In genomic region chr22:31278643-31279326, GRCh38 we compare ENCODE assay signal across 10 cellular contexts. TPM values are rescaled to one million over a fixed set of nuclear protein-coding genes. Genes with fewer than 3 reads are reported as not detected.
DNase-seq lines count a peak whose midpoint lies in the region; ATAC-seq and TF ChIP-seq lines count a peak whose summit lies in the region.
"Had no signal": no experiment of that assay in that cellular context is flagged by ENCODE, and none has a peak within 500 bp of the region (broad histone marks: within the 10 kb centered on the region; RNA-seq: fewer than 3 reads in every experiment).

No MANE protein-coding gene starts in this region.

- H3K27ac ChIP-seq in KOPT-K1 (ENCODE audit: low read depth, low read length, poor library complexity, severe bottlenecking), result peak overlapping the region; percentile 77
- peak overlapping the region; percentile 72 to 85 for H3K27ac ChIP-seq in esophagus (ENCODE audit: low read depth in 2 of 2, low read length in 1 of 2)
- H3K27ac ChIP-seq in spleen, result peak overlapping the region; percentile 1 to 99 (median 62)
- H3K27ac ChIP-seq: SK-N-MC had no signal

- H3K9me3 Mint-ChIP-seq in activated CD8-positive, alpha-beta T cell treated with anti-CD3 and anti-CD28 coated beads, Interleukin-2, amount 10 ng/mL, durations not matched to agents 7 days and 5 days (ENCODE audit: insufficient read depth), result no peaks in the 10 kb centered on the region

- H3K4me3 ChIP-seq in esophagus (ENCODE audit: low read depth in 1 of 2, low read length in 2 of 2), result no peak overlapping the region
- H3K4me3 ChIP-seq in spleen, result no peak overlapping the region
- H3K4me3 ChIP-seq: SK-N-MC had no signal

- peaks cover 66% of the 10 kb centered on the region for H3K36me3 Mint-ChIP-seq in activated CD8-positive, alpha-beta T cell treated with anti-CD3 and anti-CD28 coated beads, Interleukin-2, amount 10 ng/mL, durations not matched to agents 7 days and 5 days (ENCODE audit: low read depth)

- H3K4me1 Mint-ChIP-seq in activated CD8-positive, alpha-beta T cell treated with anti-CD3 and anti-CD28 coated beads, Interleukin-2, amount 10 ng/mL, durations not matched to agents 7 days and 5 days (ENCODE audit: low read depth), result peaks cover 29% of the 10 kb centered on the region

- no peak for TF ChIP-seq POLR2A in spleen (IDR thresholded peaks at IDR 0.05)

- peaks cover 59% of the 10 kb centered on the region for H3K36me3 ChIP-seq in KOPT-K1 (ENCODE audit: insufficient read depth, low read length)
- peaks cover 24 to 35% of the 10 kb centered on the region in 2 donors for H3K36me3 ChIP-seq in esophagus (ENCODE audit: control insufficient read depth in 2 of 2, insufficient read depth in 2 of 2, low read length in 1 of 2)
- H3K36me3 ChIP-seq in spleen, result peaks cover 3 to 98% (median 88%) of the 10 kb centered on the region in 6 donors

- H3K4me1 ChIP-seq in esophagus (ENCODE audit: control insufficient read depth in 2 of 2, insufficient read depth in 2 of 2, low read length in 1 of 2), result peaks cover 0 to 11% of the 10 kb centered on the region in 2 donors
- peaks cover 0 to 61% (median 24%) of the 10 kb centered on the region in 6 donors for H3K4me1 ChIP-seq in spleen

- intact Hi-C loops in spleen (cut with DNase I; ENCODE audit: low total_unique reads), result loop anchor here (10.0 kb wide), 1 partner anchor 64 kb away; the partner anchor contains the start of gene LIMK2

- TF ChIP-seq CTCF in spleen (IDR thresholded peaks at IDR 0.05 in 8 of 11, conservative IDR thresholded peaks at IDR 0.05 in 3 of 11) (no peak), GM10266 (IDR thresholded peaks at IDR 0.05; ENCODE audit: control insufficient read depth, insufficient read depth, low read depth, missing control alignments) (no peak)

- WGBS in esophagus, 2 donors, result 63 to 67% methylated on average over 6 of the region's 6 CpGs
- whole genome bisulfite sequencing in spleen, 5 donors, result 83 to 87% (median 85%) methylated on average over 6 of the region's 6 CpGs

- no peaks in the 10 kb centered on the region for H3K27me3 ChIP-seq in esophagus (ENCODE audit: control insufficient read depth in 1 of 2, insufficient read depth in 2 of 2, low read length in 2 of 2)
- H3K27me3 ChIP-seq in spleen (replicated peaks in 1 of 7), result no peaks in the 10 kb centered on the region

- peak; percentile 48 for ATAC-seq in activated CD8-positive, alpha-beta T cell treated with anti-CD3 and anti-CD28 coated beads, Interleukin-2, amount 10 ng/mL, durations not matched to agents 7 days and 5 days

- peak overlapping the region; percentile 80 for H3K27ac Mint-ChIP-seq in activated CD8-positive, alpha-beta T cell treated with anti-CD3 and anti-CD28 coated beads, Interleukin-2, amount 10 ng/mL, durations not matched to agents 7 days and 5 days

- CTCF ChIA-PET in activated CD8-positive, alpha-beta T cell treated with anti-CD3 and anti-CD28 coated beads, Interleukin-2, amount 10 ng/mL, durations not matched to agents 7 days and 5 days (lab: Charles Lee), result interaction anchor here (0.6 to 3.1 kb wide), 7 partner anchors 9 to 68 kb away, joined by 3 to 15 read pairs (median 6); partner anchors contain the start of genes LIMK2 and PIK3IP1

- POLR2A ChIA-PET in activated CD8-positive, alpha-beta T cell treated with anti-CD3 and anti-CD28 coated beads, Interleukin-2, amount 10 ng/mL, durations not matched to agents 7 days and 5 days (lab: Charles Lee), result interaction anchor here (1.0 to 7.3 kb wide), 5 partner anchors 11 to 68 kb away, joined by 4 to 99 read pairs (median 5); partner anchors contain the start of genes PATZ1 and PIK3IP1

- peak; percentile 38 for DNase-seq in activated CD8-positive, alpha-beta T cell treated with anti-CD3 and anti-CD28 coated beads, Interleukin-2, amount 10 ng/mL, durations not matched to agents 7 days and 5 days
- DNase-seq in spleen (no peak), HPDE6-E6E7 (ENCODE audit: extremely low spot score) (no peak), GM10266 (ENCODE audit: extremely low spot score) (no peak), NCI-H1930 (lab: John Stamatoyannopoulos, UW) (no peak), NCI-H748 (lab: John Stamatoyannopoulos, UW; ENCODE audit: unreplicated experiment) (no peak)
- DNase-seq: KBM-7 had no signal

- no peak overlapping the region for H3K4me3 Mint-ChIP-seq in activated CD8-positive, alpha-beta T cell treated with anti-CD3 and anti-CD28 coated beads, Interleukin-2, amount 10 ng/mL, durations not matched to agents 7 days and 5 days

- H3K9me3 ChIP-seq in KOPT-K1 (ENCODE audit: insufficient read depth, low read length, poor library complexity, severe bottlenecking) (no peaks in the 10 kb centered on the region), esophagus (ENCODE audit: control insufficient read depth in 2 of 2, insufficient read depth in 1 of 2, low read depth in 1 of 2, low read length in 1 of 2) (no peaks in the 10 kb centered on the region), spleen (no peaks in the 10 kb centered on the region)

- H3K27me3 Mint-ChIP-seq in activated CD8-positive, alpha-beta T cell treated with anti-CD3 and anti-CD28 coated beads, Interleukin-2, amount 10 ng/mL, durations not matched to agents 7 days and 5 days (ENCODE audit: low read depth), result no peaks in the 10 kb centered on the region

RNA-seq across cellular contexts. Expression of gene PIK3IP1, which starts 13.5 kb away (rescaled TPM):
- total RNA-seq in activated CD8-positive, alpha-beta T cell treated with anti-CD3 and anti-CD28 coated beads, Interleukin-2, amount 10 ng/mL, durations not matched to agents 7 days and 5 days, result 10 to 100 TPM; 13.2 to 16.1 TPM
- polyA plus RNA-seq in esophagus (10 to 100 TPM; 11.5 to 15.5 TPM), spleen (10 to 100 TPM; 36.1 to 94.7 (median 40.6) TPM)
- total RNA-seq in spleen, result 100 to 1,000 TPM in 5 of 7 donors, 10 to 100 TPM in 2; 36.6 to 152 (median 104) TPM
